1 cellular context compared by ENCODE assay signal in the genomic region with DNA sequence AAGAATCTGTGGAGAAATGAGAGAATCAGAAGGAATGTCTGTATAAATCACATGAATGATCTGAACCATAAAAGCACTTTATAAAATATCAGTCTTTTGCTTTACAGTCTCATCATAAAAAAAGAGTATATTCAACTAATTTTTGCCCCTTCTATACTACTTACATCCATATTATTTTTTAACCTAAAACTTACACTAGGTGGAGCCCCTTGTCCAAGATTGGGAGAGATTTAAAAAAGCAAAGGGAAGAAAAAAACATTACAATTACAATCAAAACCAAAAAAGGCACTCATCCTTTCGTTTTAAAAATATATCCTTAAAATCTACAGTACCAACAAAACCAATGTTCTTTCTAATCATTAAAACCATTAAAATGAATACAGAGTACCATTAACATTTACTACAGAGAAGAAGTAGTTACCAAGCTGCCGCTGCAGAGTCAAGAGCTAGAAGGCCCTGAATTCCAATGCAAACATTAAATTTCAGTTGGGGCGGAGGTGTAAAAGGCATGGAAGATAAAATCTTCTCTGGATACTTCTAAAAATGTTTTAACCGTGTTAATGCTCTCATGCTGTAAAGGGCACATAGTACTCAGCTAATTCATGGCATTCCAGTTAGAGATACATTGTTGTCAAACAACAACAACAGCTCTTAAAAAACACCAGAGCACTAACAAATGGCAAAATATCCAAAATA.
TF ChIP-seq lines count a peak whose summit lies in the region.

No MANE protein-coding gene starts in this region.

TF ChIP-seq in GM23338, 12 proteins besides CTCF, POLR2A, EP300 and RAD21 (continued from another document):
- TF ChIP-seq, protein P1, sequence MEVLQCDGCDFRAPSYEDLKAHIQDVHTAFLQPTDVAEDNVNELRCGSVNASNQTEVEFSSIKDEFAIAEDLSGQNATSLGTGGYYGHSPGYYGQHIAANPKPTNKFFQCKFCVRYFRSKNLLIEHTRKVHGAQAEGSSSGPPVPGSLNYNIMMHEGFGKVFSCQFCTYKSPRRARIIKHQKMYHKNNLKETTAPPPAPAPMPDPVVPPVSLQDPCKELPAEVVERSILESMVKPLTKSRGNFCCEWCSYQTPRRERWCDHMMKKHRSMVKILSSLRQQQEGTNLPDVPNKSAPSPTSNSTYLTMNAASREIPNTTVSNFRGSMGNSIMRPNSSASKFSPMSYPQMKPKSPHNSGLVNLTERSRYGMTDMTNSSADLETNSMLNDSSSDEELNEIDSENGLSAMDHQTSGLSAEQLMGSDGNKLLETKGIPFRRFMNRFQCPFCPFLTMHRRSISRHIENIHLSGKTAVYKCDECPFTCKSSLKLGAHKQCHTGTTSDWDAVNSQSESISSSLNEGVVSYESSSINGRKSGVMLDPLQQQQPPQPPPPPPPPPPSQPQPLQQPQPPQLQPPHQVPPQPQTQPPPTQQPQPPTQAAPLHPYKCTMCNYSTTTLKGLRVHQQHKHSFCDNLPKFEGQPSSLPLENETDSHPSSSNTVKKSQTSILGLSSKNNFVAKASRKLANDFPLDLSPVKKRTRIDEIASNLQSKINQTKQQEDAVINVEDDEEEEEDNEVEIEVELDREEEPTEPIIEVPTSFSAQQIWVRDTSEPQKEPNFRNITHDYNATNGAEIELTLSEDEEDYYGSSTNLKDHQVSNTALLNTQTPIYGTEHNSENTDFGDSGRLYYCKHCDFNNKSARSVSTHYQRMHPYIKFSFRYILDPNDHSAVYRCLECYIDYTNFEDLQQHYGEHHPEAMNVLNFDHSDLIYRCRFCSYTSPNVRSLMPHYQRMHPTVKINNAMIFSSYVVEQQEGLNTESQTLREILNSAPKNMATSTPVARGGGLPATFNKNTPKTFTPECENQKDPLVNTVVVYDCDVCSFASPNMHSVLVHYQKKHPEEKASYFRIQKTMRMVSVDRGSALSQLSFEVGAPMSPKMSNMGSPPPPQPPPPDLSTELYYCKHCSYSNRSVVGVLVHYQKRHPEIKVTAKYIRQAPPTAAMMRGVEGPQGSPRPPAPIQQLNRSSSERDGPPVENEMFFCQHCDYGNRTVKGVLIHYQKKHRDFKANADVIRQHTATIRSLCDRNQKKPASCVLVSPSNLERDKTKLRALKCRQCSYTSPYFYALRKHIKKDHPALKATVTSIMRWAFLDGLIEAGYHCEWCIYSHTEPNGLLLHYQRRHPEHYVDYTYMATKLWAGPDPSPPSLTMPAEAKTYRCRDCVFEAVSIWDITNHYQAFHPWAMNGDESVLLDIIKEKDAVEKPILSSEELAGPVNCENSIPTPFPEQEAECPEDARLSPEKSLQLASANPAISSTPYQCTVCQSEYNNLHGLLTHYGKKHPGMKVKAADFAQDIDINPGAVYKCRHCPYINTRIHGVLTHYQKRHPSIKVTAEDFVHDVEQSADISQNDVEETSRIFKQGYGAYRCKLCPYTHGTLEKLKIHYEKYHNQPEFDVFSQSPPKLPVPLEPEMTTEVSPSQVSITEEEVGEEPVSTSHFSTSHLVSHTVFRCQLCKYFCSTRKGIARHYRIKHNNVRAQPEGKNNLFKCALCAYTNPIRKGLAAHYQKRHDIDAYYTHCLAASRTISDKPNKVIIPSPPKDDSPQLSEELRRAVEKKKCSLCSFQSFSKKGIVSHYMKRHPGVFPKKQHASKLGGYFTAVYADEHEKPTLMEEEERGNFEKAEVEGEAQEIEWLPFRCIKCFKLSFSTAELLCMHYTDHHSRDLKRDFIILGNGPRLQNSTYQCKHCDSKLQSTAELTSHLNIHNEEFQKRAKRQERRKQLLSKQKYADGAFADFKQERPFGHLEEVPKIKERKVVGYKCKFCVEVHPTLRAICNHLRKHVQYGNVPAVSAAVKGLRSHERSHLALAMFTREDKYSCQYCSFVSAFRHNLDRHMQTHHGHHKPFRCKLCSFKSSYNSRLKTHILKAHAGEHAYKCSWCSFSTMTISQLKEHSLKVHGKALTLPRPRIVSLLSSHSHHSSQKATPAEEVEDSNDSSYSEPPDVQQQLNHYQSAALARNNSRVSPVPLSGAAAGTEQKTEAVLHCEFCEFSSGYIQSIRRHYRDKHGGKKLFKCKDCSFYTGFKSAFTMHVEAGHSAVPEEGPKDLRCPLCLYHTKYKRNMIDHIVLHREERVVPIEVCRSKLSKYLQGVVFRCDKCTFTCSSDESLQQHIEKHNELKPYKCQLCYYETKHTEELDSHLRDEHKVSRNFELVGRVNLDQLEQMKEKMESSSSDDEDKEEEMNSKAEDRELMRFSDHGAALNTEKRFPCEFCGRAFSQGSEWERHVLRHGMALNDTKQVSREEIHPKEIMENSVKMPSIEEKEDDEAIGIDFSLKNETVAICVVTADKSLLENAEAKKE (CRISPR knock-in tag; IDR thresholded peaks at IDR 0.05) = no peak
- TF ChIP-seq EZH2 (IDR thresholded peaks at IDR 0.05; ENCODE audit: low read depth, unreplicated experiment) (no peak), ZNF331 (CRISPR knock-in tag; IDR thresholded peaks at IDR 0.05; ENCODE audit: low read depth) (no peak), NANOG (IDR thresholded peaks at IDR 0.05; ENCODE audit: borderline replicate concordance) (no peak), POLR2AphosphoS5 (IDR thresholded peaks at IDR 0.05; ENCODE audit: low read depth) (no peak), JUNB (IDR thresholded peaks at IDR 0.05; ENCODE audit: unreplicated experiment) (no peak)
